8 cellular contexts compared by ENCODE assay signal in the genomic region with DNA sequence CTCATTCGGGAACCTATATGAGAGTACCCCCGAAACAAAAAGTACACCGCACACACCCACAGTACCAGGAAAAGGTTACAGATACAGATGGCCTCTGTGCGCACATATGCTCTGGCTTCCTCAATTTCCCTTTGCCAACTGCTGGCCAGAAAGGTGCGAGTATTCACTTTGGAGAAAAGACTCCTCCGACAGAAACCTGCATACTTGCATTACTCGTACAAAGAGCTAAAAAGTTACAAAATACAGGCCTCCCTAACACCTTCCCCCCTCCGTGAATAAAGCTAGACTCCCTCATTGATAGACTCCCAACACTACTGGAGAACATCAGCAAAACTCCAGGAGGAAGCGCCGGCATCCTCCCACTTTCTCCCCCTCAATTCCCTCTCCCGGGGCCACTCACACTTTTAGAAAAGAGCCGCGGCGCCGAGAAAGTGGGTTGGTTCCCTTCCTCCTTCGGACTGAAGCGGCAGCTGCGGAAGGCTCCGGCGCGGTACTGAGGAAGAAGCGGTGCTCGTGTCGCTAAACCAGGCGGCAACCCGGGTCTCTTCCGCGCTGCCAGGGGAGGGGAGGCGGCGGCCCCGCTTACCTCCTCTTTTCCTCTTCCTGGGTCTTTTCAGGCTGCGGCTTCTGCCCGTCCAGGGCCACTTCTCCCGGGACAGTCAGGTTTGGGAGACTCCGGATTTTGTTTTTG. TPM values are rescaled to one million over a fixed set of nuclear protein-coding genes. Genes with fewer than 3 reads are reported as not detected.
A peak's percentile ranks its signal among the peaks of the same experiment; 100 is the strongest.
DNase-seq lines count a peak whose midpoint lies in the region; ATAC-seq and TF ChIP-seq lines count a peak whose summit lies in the region.

No MANE protein-coding gene starts in this region.

- H3K36me3 ChIP-seq in Panc1 (ENCODE audit: control insufficient read depth, insufficient read depth, low read length) (peaks cover 6% of the 10 kb centered on the region; the same call in 1 of the 2 replicates), prostate gland (no peaks in the 10 kb centered on the region)

- in situ Hi-C loops in Panc1 (cut with HindIII; ENCODE audit: low pct_unique_long_range_greater_than_20kb, low sequenced_read_pairs), result no loop called here

- DNase-seq in NCI-H1417 (lab: John Stamatoyannopoulos, UW) (peak in 2 of 3 experiments; percentile 48 to 53), NCI-H1417 treated with DMSO at 0.1 percent for 48 hours (lab: John Stamatoyannopoulos, UW) (no peak), Panc1 (ENCODE audit: low read depth, low spot score) (no peak), cardiac septum (ENCODE audit: low spot score) (peak; percentile 90), prostate gland (ENCODE audit: low spot score) (no peak), SK-N-DZ (ENCODE audit: low spot score) (no peak)
- DNase-seq in activated naive CD4-positive, alpha-beta T cell (lab: John Stamatoyannopoulos, UW), result peak; percentile 6 to 53 (median 24)

- WGBS in prostate gland, result 1% methylated on average over 31 of the region's 35 CpGs

- CTCF ChIA-PET in Panc1 (lab: Charles Lee), result no interaction called here

- intact Hi-C loops in Panc1 (cut with micrococcal nuclease; ENCODE audit: unreplicated experiment) (no loop called here), cardiac septum (cut with DNase I) (no loop called here), prostate gland (cut with DNase I) (loop anchor here (10.0 kb wide), 1 partner anchor 240 kb away; a partner anchor contains a TSS)

- H3K27me3 ChIP-seq in Panc1 (ENCODE audit: control insufficient read depth, insufficient read depth, low read length), result no peaks in the 10 kb centered on the region
- H3K27me3 ChIP-seq in prostate gland (replicated peaks; ENCODE audit: insufficient read depth), result no peaks in the 10 kb centered on the region

- TF ChIP-seq CTCF in Panc1 (IDR thresholded peaks at IDR 0.05) (no peak), prostate gland (IDR thresholded peaks at IDR 0.05) (no peak)

- ATAC-seq in Panc1, result no peak
- no peak for ATAC-seq in HG03196 (IDR thresholded peaks at IDR 0.05; ENCODE audit: unreplicated experiment)

- H3K27ac ChIP-seq in Panc1 (ENCODE audit: low read length) (peak overlapping the region; percentile 68), prostate gland (peak overlapping the region; percentile 80 to 86)

- H3K4me1 ChIP-seq in Panc1 (ENCODE audit: control insufficient read depth, insufficient read depth, low read length) (peaks cover 9% of the 10 kb centered on the region), prostate gland (replicated peaks) (peaks cover 6% of the 10 kb centered on the region)

- POLR2A ChIA-PET in Panc1 (lab: Charles Lee), result no interaction called here

- TSS peak; percentile 79 for BruUV-seq in Panc1 (replicated peaks; lab: Mats Ljungman, UMichigan)

- no peak for TF ChIP-seq POLR2A in prostate gland (IDR thresholded peaks at IDR 0.05)

- peak overlapping the region; percentile 85 to 93 for H3K4me3 ChIP-seq in Panc1 (ENCODE audit: low read depth in 2 of 2, low read length in 2 of 2)
- H3K4me3 ChIP-seq in prostate gland, result peak overlapping the region; percentile 84 to 87

- H3K9me3 ChIP-seq in Panc1 (ENCODE audit: control insufficient read depth, insufficient read depth, low read depth, low read length), result no peaks in the 10 kb centered on the region
- H3K9me3 ChIP-seq in prostate gland, result no peaks in the 10 kb centered on the region

RNA-seq across cellular contexts. Expression of a gene that starts 1.2 kb away (rescaled TPM):
- 16.2 TPM for total RNA-seq in Panc1 (2021; ENCODE audit: unreplicated experiment)
- 7.5 TPM for polyA plus RNA-seq in Panc1 (2012; ENCODE audit: insufficient read length)
- total RNA-seq in cardiac septum, result 65.5 TPM
- total RNA-seq in prostate gland, result 10 to 100 TPM; 21.8 to 24.9 TPM
- 7.4 and 11.4 TPM in 2 replicates for polyA plus RNA-seq in SK-N-DZ (2014; cell fraction: cytosol; rRNA removed)
- polyA plus RNA-seq in SK-N-DZ (2014; cell fraction: nucleus; rRNA removed), result 16.8 and 17.0 TPM in 2 replicates

Comparison
In these comparisons a context has a peak if more than half of its experiments do, and no peak if none do; other contexts are left out.
1. DNase-seq: peak in NCI-H1417 (2 of 3), activated naive CD4-positive, alpha-beta T cell (4 of 4) and cardiac septum (single experiment); none in NCI-H1417 treated with DMSO at 0.1 percent for 48 hours (single experiment), Panc1 (single experiment), prostate gland (single experiment) and SK-N-DZ (single experiment).